ENCODE assay signal across 22 cellular contexts in genomic region chr11:77144854-77145428, GRCh38. TPM values are rescaled to one million over a fixed set of nuclear protein-coding genes. Genes with fewer than 3 reads are reported as not detected.
A peak's percentile ranks its signal among the peaks of the same experiment; 100 is the strongest.
DNase-seq lines count a peak whose midpoint lies in the region; ATAC-seq and TF ChIP-seq lines count a peak whose summit lies in the region.
"Had no signal": no experiment of that assay in that cellular context is flagged by ENCODE, and none has a peak within 500 bp of the region (broad histone marks: within the 10 kb centered on the region; RNA-seq: fewer than 3 reads in every experiment).

No MANE protein-coding gene starts in this region.

- CTCF ChIA-PET in IMR-90 (lab: Yijun Ruan, JAX) = no interaction called here

- no peak overlapping the region for H3K4me2 ChIP-seq in IMR-90 (ENCODE audit: low read depth, low read length)
- H3K4me2 ChIP-seq in hepatocyte = no peak overlapping the region
- H3K4me2 ChIP-seq: BLaER1, GM23338 had no signal

- H3K27ac ChIP-seq in IMR-90 (ENCODE audit: insufficient read depth, low read length) = no peak overlapping the region
- H3K27ac ChIP-seq in hepatocyte = peak overlapping the region; percentile 54
- H3K27ac ChIP-seq in heart left ventricle = no peak overlapping the region
- H3K27ac ChIP-seq in sigmoid colon = no peak overlapping the region
- H3K27ac ChIP-seq: BLaER1, SJSA1 had no signal

- no peak overlapping the region for H4K91ac ChIP-seq in IMR-90 (ENCODE audit: insufficient read depth, low read depth, low read length)

- no peaks in the 10 kb centered on the region; the same call in 1 of the 2 replicates for H3K9me1 ChIP-seq in IMR-90 (ENCODE audit: insufficient read depth, low read length)

- H2AFZ ChIP-seq in IMR-90 (replicated peaks; ENCODE audit: low read length, poor library complexity) = no peak overlapping the region
- no peak overlapping the region for H2AFZ ChIP-seq in hepatocyte
- H2AFZ ChIP-seq: GM23338 had no signal

- TF ChIP-seq CTCF in IMR-90 (conservative IDR thresholded peaks at IDR 0.05; ENCODE audit: low read depth, low read length) (no peak), hepatocyte (IDR thresholded peaks at IDR 0.05; ENCODE audit: poor library complexity) (no peak), mucosa of descending colon (IDR thresholded peaks at IDR 0.05) (no peak), heart left ventricle (IDR thresholded peaks at IDR 0.05) (no peak), sigmoid colon (IDR thresholded peaks at IDR 0.05) (no peak)

- intact Hi-C loops in IMR-90 (cut with micrococcal nuclease) (no loop called here), mucosa of descending colon (cut with DNase I, micrococcal nuclease) (no loop called here), heart left ventricle (cut with DNase I) (no loop called here), sigmoid colon (cut with DNase I) (no loop called here)

- no peak overlapping the region for H2AK5ac ChIP-seq in IMR-90 (ENCODE audit: low read depth, low read length)

- no peak overlapping the region for H3K14ac ChIP-seq in IMR-90 (replicated peaks; ENCODE audit: low read depth, low read length)

- no TSS peak for BruUV-seq in IMR-90 (replicated peaks; lab: Mats Ljungman, UMichigan)

- no peaks in the 10 kb centered on the region for H3K36me3 ChIP-seq in IMR-90 (ENCODE audit: control insufficient read depth, insufficient read depth, low read length)
- no peaks in the 10 kb centered on the region for H3K36me3 ChIP-seq in hepatocyte (replicated peaks; ENCODE audit: insufficient read depth, low read depth)
- no peaks in the 10 kb centered on the region for H3K36me3 ChIP-seq in mucosa of descending colon (ENCODE audit: low read depth)
- H3K36me3 ChIP-seq in heart left ventricle = no peaks in the 10 kb centered on the region
- no peaks in the 10 kb centered on the region for H3K36me3 ChIP-seq in sigmoid colon
- H3K36me3 ChIP-seq: BLaER1, SJSA1 had no signal

- POLR2A ChIA-PET in IMR-90 (lab: Charles Lee; ENCODE audit: unreplicated experiment) = no interaction called here

- H3K4me3 ChIP-seq in IMR-90 (ENCODE audit: insufficient read depth, low read depth, low read length) = no peak overlapping the region
- no peak overlapping the region for H3K4me3 ChIP-seq in hepatocyte
- H3K4me3 ChIP-seq in mucosa of descending colon = no peak overlapping the region
- H3K4me3 ChIP-seq in heart left ventricle = no peak overlapping the region
- no peak overlapping the region for H3K4me3 ChIP-seq in sigmoid colon
- H3K4me3 ChIP-seq: BLaER1, GM23338, SJSA1 had no signal

- TF ChIP-seq EP300 in sigmoid colon (IDR thresholded peaks at IDR 0.05) = no peak

- H2BK20ac ChIP-seq in IMR-90 (ENCODE audit: low read depth, low read length) = no peak overlapping the region

- dilution Hi-C loops in IMR-90 (cut with HindIII; ENCODE audit: low sequenced_read_pairs, unreplicated experiment) = no loop called here

- H2AK9ac ChIP-seq in IMR-90 (replicated peaks; ENCODE audit: low read depth, low read length, poor library complexity) = peak overlapping the region; percentile 19

- DNase-seq in IMR-90 (no peak), hepatocyte (ENCODE audit: low spot score) (peak; percentile 59), mucosa of descending colon (peak; percentile 67 to 77 (median 70)), heart left ventricle (no peak), sigmoid colon (no peak), epidermal melanocyte (ENCODE audit: insufficient read length, low spot score) (no peak)
- DNase-seq: ACHN; CD4-positive, alpha-beta T cell; COR-L47; GDM1; HCEC 1CT; Kasumi-1; NCI-H187; NCI-H526; OCI-M1 had no signal

- 67% methylated on average over 2 of the region's 7 CpGs; no CpG with 5 or more reads in 1 of the 2 experiments for WGBS in IMR-90 (ENCODE audit: extremely low coverage in 2 of 2, insufficient read length in 1 of 2), 2 experiments
- WGBS in hepatocyte (ENCODE audit: low lambda C conversion rate, missing lambda C conversion rate) = 69% methylated on average over 7 of the region's 7 CpGs
- WGBS in heart left ventricle, 4 donors = 82 to 88% (median 85%) methylated on average over 7 of the region's 7 CpGs
- WGBS in sigmoid colon, 2 donors = 35 to 77% methylated on average over 7 of the region's 7 CpGs

- no peak overlapping the region for H3K56ac ChIP-seq in IMR-90 (ENCODE audit: extremely low read depth, insufficient read depth, low read length)

- TF ChIP-seq POLR2A in IMR-90 (IDR thresholded peaks at IDR 0.05; ENCODE audit: low read depth, low read length) (no peak), heart left ventricle (IDR thresholded peaks at IDR 0.05) (no peak), sigmoid colon (IDR thresholded peaks at IDR 0.05) (no peak)

- no peak overlapping the region for H2BK5ac ChIP-seq in IMR-90 (ENCODE audit: low read depth, low read length, poor library complexity, severe bottlenecking)

- no peak overlapping the region for H3K4ac ChIP-seq in IMR-90 (ENCODE audit: low read depth, low read length)

- H4K5ac ChIP-seq in IMR-90 (ENCODE audit: low read depth, low read length) = no peak overlapping the region

- no peak overlapping the region for H4K8ac ChIP-seq in IMR-90 (ENCODE audit: low read depth in 2 of 2, low read length in 2 of 2)

- H3K9me3 ChIP-seq in IMR-90 (ENCODE audit: control insufficient read depth, insufficient read depth, low read length) (no peaks in the 10 kb centered on the region), hepatocyte (ENCODE audit: low read depth) (no peaks in the 10 kb centered on the region), mucosa of descending colon (no peaks in the 10 kb centered on the region), heart left ventricle (no peaks in the 10 kb centered on the region), sigmoid colon (no peaks in the 10 kb centered on the region)
- H3K9me3 ChIP-seq: BLaER1, SJSA1 had no signal

- H3K9ac ChIP-seq in IMR-90 (ENCODE audit: low read depth, low read length) = no peak overlapping the region
- H3K9ac ChIP-seq: BLaER1 had no signal

- no peak overlapping the region for H3K23ac ChIP-seq in IMR-90 (ENCODE audit: low read depth, low read length)

- no peak overlapping the region for H2BK15ac ChIP-seq in IMR-90 (ENCODE audit: low read depth, low read length)

- H3K79me1 ChIP-seq in IMR-90 (ENCODE audit: low read depth in 1 of 2, low read length in 2 of 2) = no peaks in the 10 kb centered on the region

- no peak overlapping the region for H3K18ac ChIP-seq in IMR-90 (ENCODE audit: low read depth, low read length)

- TF ChIP-seq RAD21 in IMR-90 (IDR thresholded peaks at IDR 0.05; ENCODE audit: low read length) = no peak

- no peaks in the 10 kb centered on the region for H4K20me1 ChIP-seq in IMR-90 (ENCODE audit: insufficient read depth, low read length)
- H4K20me1 ChIP-seq in hepatocyte (ENCODE audit: insufficient read depth, poor library complexity, severe bottlenecking) = no peaks in the 10 kb centered on the region
- H4K20me1 ChIP-seq: BLaER1 had no signal

- ATAC-seq in IMR-90 (ENCODE audit: low read depth) = no peak
- ATAC-seq in mucosa of descending colon = peak; percentile 82
- no peak for ATAC-seq in heart left ventricle
- no peak for ATAC-seq in HG03520 (IDR thresholded peaks at IDR 0.05; ENCODE audit: unreplicated experiment)
- ATAC-seq: GM23338, Right ventricle myocardium inferior had no signal

- H3K4me1 ChIP-seq in IMR-90 (ENCODE audit: control insufficient read depth, insufficient read depth, low read length) (no peaks in the 10 kb centered on the region), hepatocyte (ENCODE audit: insufficient read depth) (peaks cover 40% of the 10 kb centered on the region), mucosa of descending colon (ENCODE audit: low read depth) (peaks cover 4% of the 10 kb centered on the region), heart left ventricle (peaks cover 0 to 16% (median 9%) of the 10 kb centered on the region in 12 donors), sigmoid colon (peaks cover 0 to 6% (median 2%) of the 10 kb centered on the region in 4 donors)
- H3K4me1 ChIP-seq: SJSA1 had no signal

- peaks cover 43% of the 10 kb centered on the region for H3K27me3 ChIP-seq in IMR-90 (ENCODE audit: control insufficient read depth, insufficient read depth, low read length)
- no peaks in the 10 kb centered on the region for H3K27me3 ChIP-seq in hepatocyte
- H3K27me3 ChIP-seq in heart left ventricle = peaks cover 0 to 2% (median 0%) of the 10 kb centered on the region in 9 donors
- peaks cover 0 to 18% (median 0%) of the 10 kb centered on the region in 3 donors for H3K27me3 ChIP-seq in sigmoid colon
- H3K27me3 ChIP-seq: BLaER1, SJSA1 had no signal

- in situ Hi-C loops in IMR-90 (cut with MboI; ENCODE audit: low sequenced_read_pairs) = no loop called here

- no peaks in the 10 kb centered on the region for H3K9me2 ChIP-seq in hepatocyte (replicated peaks; ENCODE audit: insufficient read depth)

- no peaks in the 10 kb centered on the region for H3K79me2 ChIP-seq in hepatocyte

- no peak overlapping the region for H2BK120ac ChIP-seq in IMR-90 (ENCODE audit: low read depth, low read length)

TF ChIP-seq in IMR-90, 13 proteins besides CTCF, POLR2A, EP300 and RAD21 (continues in another document):
- TF ChIP-seq, protein P1, sequence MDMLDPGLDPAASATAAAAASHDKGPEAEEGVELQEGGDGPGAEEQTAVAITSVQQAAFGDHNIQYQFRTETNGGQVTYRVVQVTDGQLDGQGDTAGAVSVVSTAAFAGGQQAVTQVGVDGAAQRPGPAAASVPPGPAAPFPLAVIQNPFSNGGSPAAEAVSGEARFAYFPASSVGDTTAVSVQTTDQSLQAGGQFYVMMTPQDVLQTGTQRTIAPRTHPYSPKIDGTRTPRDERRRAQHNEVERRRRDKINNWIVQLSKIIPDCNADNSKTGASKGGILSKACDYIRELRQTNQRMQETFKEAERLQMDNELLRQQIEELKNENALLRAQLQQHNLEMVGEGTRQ (IDR thresholded peaks at IDR 0.05; ENCODE audit: low read depth, low read length) = no peak

RNA-seq across cellular contexts. Expression of gene MYO7A, which starts 16.9 kb away (rescaled TPM):
- total RNA-seq in IMR-90 (2012; rRNA removed) (under 0.01 TPM in 1 of 2 replicates, not detected in the other), hepatocyte (6.4 and 9.8 TPM in 2 replicates), mucosa of descending colon (1 to 10 TPM; 2.3 to 9.9 (median 6.7) TPM), heart left ventricle (10 to 100 TPM in 1 of 9 donors, 1 to 10 TPM in 8; 1.6 to 17.1 (median 2.7) TPM), sigmoid colon (10 to 100 TPM in 2 of 4 donors, 1 to 10 TPM in 2; 7.7 to 12.8 (median 9.7) TPM)
- polyA plus RNA-seq in IMR-90 (2012; rRNA removed) (0.01 and 0.02 TPM in 2 replicates), hepatocyte (10.1 and 12.6 TPM in 2 replicates), heart left ventricle (1 to 10 TPM; 1.0 to 2.9 TPM), sigmoid colon (1 to 10 TPM; 1.8 to 3.6 (median 2.1) TPM)
- polyA plus RNA-seq in IMR-90 (2012; cell fraction: cytosol; rRNA removed) = 0.02 and 0.05 TPM in 2 replicates
- 0.23 and 0.24 TPM in 2 replicates for polyA plus RNA-seq in IMR-90 (2012; cell fraction: nucleus; rRNA removed; ENCODE audit: low replicate concordance)
- total RNA-seq: SJSA1 had no signal

RNA-seq across cellular contexts. Expression of gene OMP, which starts 42.3 kb away (rescaled TPM):
- not detected in 2 replicates for total RNA-seq in IMR-90 (2012; rRNA removed)
- polyA plus RNA-seq in IMR-90 (2012; rRNA removed) = 0.27 and 0.46 TPM in 2 replicates
- 0.19 TPM in 1 of 2 replicates, not detected in the other for polyA plus RNA-seq in IMR-90 (2012; cell fraction: cytosol; rRNA removed)
- polyA plus RNA-seq in IMR-90 (2012; cell fraction: nucleus; rRNA removed; ENCODE audit: low replicate concordance) = 0.71 and 1.6 TPM in 2 replicates
- total RNA-seq in hepatocyte = not detected in 2 replicates
- polyA plus RNA-seq in hepatocyte = 0.47 TPM in 1 of 2 replicates, not detected in the other
- 10 to 100 TPM; 10.3 to 21.1 (median 11.3) TPM for total RNA-seq in mucosa of descending colon
- not detected for total RNA-seq in heart left ventricle
- not detected for polyA plus RNA-seq in heart left ventricle
- 1 to 10 TPM in 1 of 4 donors, not detected in 3; 1.4 TPM for total RNA-seq in sigmoid colon
- polyA plus RNA-seq in sigmoid colon = 1 to 10 TPM in 1 of 3 donors, not detected in 2; 4.5 TPM
- total RNA-seq: CD4-positive, alpha-beta T cell; Daoy; MCF 10A; Right ventricle myocardium inferior; SJSA1 had no signal
- polyA plus RNA-seq: GM23338 had no signal

Comparison
In these comparisons a context has a peak if more than half of its experiments do, and no peak if none do; other contexts are left out.
1. DNase-seq: peak in hepatocyte (single experiment) and mucosa of descending colon (3 of 3); none in IMR-90 (single experiment), heart left ventricle (0 of 5), sigmoid colon (single experiment) and epidermal melanocyte (single experiment).
2. RNA of gene OMP, which starts 42.3 kb away (total RNA-seq): 10.3 to 21.1 TPM in mucosa of descending colon; not detected in IMR-90, not detected in hepatocyte, not detected in heart left ventricle and 1.4 TPM in sigmoid colon; every median in the first group is over 4 times any median in the second.